In the genomic region with DNA sequence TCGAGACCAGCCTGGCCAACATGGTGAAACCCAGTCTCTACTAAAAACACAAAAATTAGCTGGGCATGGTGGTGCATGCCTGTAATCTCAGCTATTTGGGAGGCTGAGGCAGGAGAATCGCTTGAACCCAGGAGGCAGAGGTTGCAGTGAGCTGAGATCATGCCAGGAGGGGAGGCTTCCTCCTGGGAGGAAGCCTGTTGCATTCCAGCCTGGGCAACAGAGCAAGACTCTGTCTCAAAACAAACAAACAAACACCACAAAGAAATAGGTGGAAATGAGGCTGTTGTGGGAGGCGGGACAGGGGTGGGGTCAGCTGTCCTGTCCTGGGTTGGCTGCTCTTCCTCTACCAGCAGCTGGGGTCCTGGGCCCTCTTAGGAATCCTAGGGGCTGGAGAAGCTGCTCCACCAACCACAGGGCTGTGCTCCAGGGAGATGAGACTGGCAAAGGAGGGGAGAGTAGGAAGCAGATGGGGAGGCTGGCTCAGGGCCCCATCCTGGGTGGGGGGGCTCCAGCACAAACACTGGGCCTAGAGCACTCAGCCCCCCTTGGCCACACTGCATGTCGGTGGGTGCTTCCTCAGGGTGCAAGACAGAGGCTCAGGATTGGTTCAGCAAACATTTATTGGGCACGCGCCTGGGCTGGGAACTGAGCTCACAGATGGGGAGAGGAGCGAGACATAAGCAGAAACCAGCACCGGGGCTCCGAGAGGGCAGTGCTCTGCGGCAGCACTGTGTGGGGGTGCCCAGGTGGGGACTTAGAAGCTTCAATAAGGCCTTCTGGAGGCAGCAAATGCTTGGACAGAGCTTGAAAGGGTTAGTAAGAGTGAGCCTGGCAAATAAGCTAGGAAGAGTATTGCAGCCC, we compare ENCODE assay signal across 1 cellular context.
TF ChIP-seq lines count a peak whose summit lies in the region.

No MANE protein-coding gene starts in this region.

TF ChIP-seq in K562, 482 proteins besides CTCF, POLR2A, EP300 and RAD21:
- TF ChIP-seq ZNF184 (CRISPR knock-in tag; IDR thresholded peaks at IDR 0.05), result no peak
- no peak for TF ChIP-seq LEF1 (IDR thresholded peaks at IDR 0.05)
- 0 out of 4 replicates have a peak, but pooled peaks of 1 of the 2 experiments have one; percentile 9 for TF ChIP-seq KDM1A (IDR thresholded peaks at IDR 0.05)
- no peak for TF ChIP-seq FOXP1 (CRISPR knock-in tag; IDR thresholded peaks at IDR 0.05)
- TF ChIP-seq NUFIP1 (IDR thresholded peaks at IDR 0.05; ENCODE audit: partially characterized antibody), result no peak
- TF ChIP-seq ZNF197 (CRISPR knock-in tag; IDR thresholded peaks at IDR 0.05; ENCODE audit: low read depth), result no peak
